ENCODE assay signal across 7 cellular contexts in the genomic region with DNA sequence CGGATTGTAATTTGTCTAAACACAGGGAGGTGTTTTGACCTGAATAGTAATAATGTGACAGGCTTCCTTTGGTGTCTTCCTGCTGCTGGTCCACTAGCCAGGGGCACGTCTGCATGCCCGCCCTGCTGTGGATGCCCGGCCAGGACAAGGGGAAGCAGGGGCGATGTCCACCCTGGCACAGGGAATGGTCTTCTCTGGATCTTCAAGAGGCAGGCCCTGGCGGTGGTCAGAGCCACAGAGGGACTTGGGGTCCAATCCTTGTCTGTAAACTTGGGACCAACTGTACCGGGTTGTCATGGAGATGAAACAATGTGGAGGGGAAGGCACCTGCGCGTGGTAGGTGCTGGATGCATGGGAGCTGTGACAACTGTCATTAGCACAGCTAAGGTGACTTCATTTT.
"Had no signal": no experiment of that assay in that cellular context is flagged by ENCODE, and none has a peak within 500 bp of the region (broad histone marks: within the 10 kb centered on the region; RNA-seq: fewer than 3 reads in every experiment).

No MANE protein-coding gene starts in this region.

- H3K27ac ChIP-seq: GM23248 had no signal

- DNase-seq: GM23248, GOT3, H9, HCEC 1CT, IMR-90, KG1 had no signal

- H3K9ac ChIP-seq: GM23248 had no signal

- H3K27ac Mint-ChIP-seq: H9 had no signal

- ATAC-seq: K562 had no signal

- H3K4me3 Mint-ChIP-seq: H9 had no signal

- H3K4me3 ChIP-seq: GM23248, K562 had no signal
